In the genomic region with DNA sequence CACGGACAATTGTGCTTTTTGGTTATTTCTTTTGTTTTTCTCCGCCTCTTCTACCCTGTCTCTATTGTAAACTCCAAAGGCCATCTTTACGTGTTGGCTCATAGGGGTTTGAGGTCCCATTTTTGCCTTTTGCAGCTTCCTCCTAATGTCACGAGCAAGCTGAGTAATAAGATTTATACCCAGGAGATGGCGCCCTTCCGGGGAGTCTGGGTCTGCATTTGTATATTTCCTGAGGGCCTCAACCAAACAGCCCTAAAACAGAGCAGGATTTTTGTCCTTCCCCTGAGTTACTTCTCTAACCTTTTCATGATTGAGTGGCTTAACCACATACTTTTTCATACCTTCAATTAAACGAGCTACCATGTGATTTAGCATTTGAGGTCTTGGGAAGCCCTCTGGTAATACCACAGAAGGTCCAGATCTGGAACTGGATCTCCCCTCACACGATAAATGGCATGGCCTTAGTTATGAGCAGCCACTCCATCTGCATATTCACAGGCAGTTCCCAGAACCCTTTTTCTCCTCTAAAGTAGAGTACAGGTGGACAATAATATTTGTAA, we compare ENCODE assay signal across 9 cellular contexts. TPM values are rescaled to one million over a fixed set of nuclear protein-coding genes. Genes with fewer than 3 reads are reported as not detected.
DNase-seq lines count a peak whose midpoint lies in the region; ATAC-seq and TF ChIP-seq lines count a peak whose summit lies in the region.
"Had no signal": no experiment of that assay in that cellular context is flagged by ENCODE, and none has a peak within 500 bp of the region (broad histone marks: within the 10 kb centered on the region; RNA-seq: fewer than 3 reads in every experiment).

No MANE protein-coding gene starts in this region.

- H3K4me3 ChIP-seq in epithelial cell of esophagus (ENCODE audit: low read length) (no peak overlapping the region), esophagus muscularis mucosa (no peak overlapping the region)

- 76% methylated on average over 8 of the region's 8 CpGs for WGBS in esophagus muscularis mucosa

- no peaks in the 10 kb centered on the region for H3K27me3 ChIP-seq in esophagus muscularis mucosa

- TF ChIP-seq CTCF in epithelial cell of esophagus (IDR thresholded peaks at IDR 0.05; ENCODE audit: insufficient read depth, low read depth, low read length, missing control alignments) (peak; percentile 28), esophagus muscularis mucosa (IDR thresholded peaks at IDR 0.05) (no peak)

- intact Hi-C loops in esophagus muscularis mucosa (cut with DNase I) = no loop called here

- DNase-seq in ACHN (peak; percentile 26), GM04504 (ENCODE audit: low read depth) (peak; percentile 13), RPMI7951 (ENCODE audit: low read depth) (peak; percentile 19), epithelial cell of esophagus (ENCODE audit: low read depth) (peak; percentile 34), esophagus muscularis mucosa (ENCODE audit: extremely low spot score) (no peak)
- no peak for DNase-seq in activated CD4-positive, CD25-positive, alpha-beta regulatory T cell treated with anti-CD3 and anti-CD28 coated beads, Interleukin-2, amount 50 U/mL, for 72 hours
- DNase-seq: T-helper 17 cell had no signal

- no peaks in the 10 kb centered on the region for H3K36me3 ChIP-seq in esophagus muscularis mucosa

- TF ChIP-seq EP300 in esophagus muscularis mucosa (IDR thresholded peaks at IDR 0.05) = no peak

- ATAC-seq in GM19455 (IDR thresholded peaks at IDR 0.05; ENCODE audit: unreplicated experiment) (no peak), GM18502 (IDR thresholded peaks at IDR 0.05; ENCODE audit: poor library complexity, unreplicated experiment) (no peak)
- ATAC-seq: T-helper 17 cell had no signal

- no peaks in the 10 kb centered on the region for H3K9me3 ChIP-seq in esophagus muscularis mucosa

- no peak overlapping the region for H3K27ac ChIP-seq in esophagus muscularis mucosa (replicated peaks in 1 of 4)

- TF ChIP-seq POLR2A in esophagus muscularis mucosa (IDR thresholded peaks at IDR 0.05; ENCODE audit: low read depth) = no peak

- in situ Hi-C loops in ACHN (cut with HindIII; ENCODE audit: low pct_ligation_motif_present, low pct_unique_long_range_greater_than_20kb, low sequenced_read_pairs) = no loop called here

- H3K4me1 ChIP-seq in esophagus muscularis mucosa = peaks cover 0 to 15% (median 14%) of the 10 kb centered on the region in 4 donors

RNA-seq across cellular contexts. Expression of a gene that starts 11.2 kb away (rescaled TPM):
- not detected in 2 replicates for total RNA-seq in RPMI7951 (2014; rRNA removed; shearing (Covaris generic))
- total RNA-seq in esophagus muscularis mucosa = not detected
- total RNA-seq: T-helper 17 cell had no signal

RNA-seq across cellular contexts. Expression of a gene that starts 49.6 kb away (rescaled TPM):
- 53.5 and 58.0 TPM in 2 replicates for total RNA-seq in RPMI7951 (2014; rRNA removed; shearing (Covaris generic))
- total RNA-seq in esophagus muscularis mucosa = 10 to 100 TPM; 47.7 to 68.5 (median 49.7) TPM

Comparison
In these comparisons a context has a peak if more than half of its experiments do, and no peak if none do; other contexts are left out.
1. DNase-seq: peak in ACHN (single experiment), GM04504 (single experiment), RPMI7951 (single experiment) and epithelial cell of esophagus (single experiment); none in activated CD4-positive, CD25-positive, alpha-beta regulatory T cell treated with anti-CD3 and anti-CD28 coated beads, Interleukin-2, amount 50 U/mL, for 72 hours (single experiment) and esophagus muscularis mucosa (single experiment).